In the genomic region with DNA sequence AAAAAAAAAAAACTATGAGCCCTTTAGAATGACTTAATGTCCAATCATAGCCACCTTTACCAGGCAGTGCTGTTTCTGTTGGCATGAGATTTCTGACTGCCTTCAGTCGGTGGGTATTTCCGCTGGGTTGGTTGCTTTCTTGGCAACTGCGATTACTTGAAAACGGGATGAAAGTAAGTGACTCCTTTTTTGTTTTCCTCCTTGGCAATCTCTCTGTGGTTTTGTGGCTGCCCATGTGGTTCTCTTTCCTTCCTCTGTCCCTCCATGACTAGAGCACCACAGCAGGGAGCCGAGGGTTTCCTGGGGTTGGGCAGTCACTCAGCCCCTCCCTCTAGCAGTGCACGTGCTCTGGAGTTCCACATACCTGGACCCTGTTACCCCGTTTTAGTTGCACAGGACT, we compare ENCODE assay signal across 8 cellular contexts.
DNase-seq lines count a peak whose midpoint lies in the region; ATAC-seq, FAIRE-seq and TF ChIP-seq lines count a peak whose summit lies in the region.

No MANE protein-coding gene starts in this region.

- H3K4me3 ChIP-seq in skeletal muscle satellite cell (ENCODE audit: low read length): no peak overlapping the region
- H3K4me3 ChIP-seq in suprapubic skin: no peak overlapping the region

- peak overlapping the region in 4 of 5 experiments; percentile 10 to 71 (median 25) for H3K27ac Mint-ChIP-seq in brain

- H3K9me3 ChIP-seq in skeletal muscle satellite cell (replicated peaks; ENCODE audit: low read length) (no peaks in the 10 kb centered on the region), suprapubic skin (no peaks in the 10 kb centered on the region)

- no peak for TF ChIP-seq EP300 in suprapubic skin (IDR thresholded peaks at IDR 0.05)

- DNase-seq in H54 (ENCODE audit: insufficient read length, low spot score) (peak; percentile 84), RPMI7951 (ENCODE audit: low read depth) (peak; percentile 88), suprapubic skin (ENCODE audit: low spot score in 2 of 2) (no peak), amygdala (lab: John Stamatoyannopoulos, UW) (no peak), nucleus accumbens (lab: John Stamatoyannopoulos, UW) (no peak)

- no peak for TF ChIP-seq POLR2A in H54 (IDR thresholded peaks at IDR 0.05; ENCODE audit: low read depth, low read length)
- no peak for TF ChIP-seq POLR2A in suprapubic skin (IDR thresholded peaks at IDR 0.05)

- peaks cover 86% of the 10 kb centered on the region for H3K4me1 Mint-ChIP-seq in brain

- peak overlapping the region in 1 of 5 experiments; percentile 9 for H3K4me3 Mint-ChIP-seq in brain

- no peaks in the 10 kb centered on the region for H3K9me3 Mint-ChIP-seq in brain

- H3K9ac ChIP-seq in skeletal muscle satellite cell (ENCODE audit: low read depth, low read length): no peak overlapping the region

- ATAC-seq in HG03457 (IDR thresholded peaks at IDR 0.05; ENCODE audit: unreplicated experiment): no peak

- 30% methylated on average over 7 of the region's 7 CpGs for WGBS in suprapubic skin

- H3K27me3 Mint-ChIP-seq in brain: peaks cover 6% of the 10 kb centered on the region

- no peaks in the 10 kb centered on the region for H3K36me3 Mint-ChIP-seq in brain

- H3K27me3 ChIP-seq in skeletal muscle satellite cell (ENCODE audit: control insufficient read depth, insufficient read depth, low read length) (no peaks in the 10 kb centered on the region), suprapubic skin (no peaks in the 10 kb centered on the region)

- H3K4me1 ChIP-seq in skeletal muscle satellite cell (ENCODE audit: control insufficient read depth, insufficient read depth, low read length): peaks cover 43% of the 10 kb centered on the region
- peaks cover 67% of the 10 kb centered on the region for H3K4me1 ChIP-seq in suprapubic skin

- FAIRE-seq in H54 (lab: Jason Lieb, UNC): peak; percentile 96

- no peak for TF ChIP-seq CTCF in brain (conservative IDR thresholded peaks at IDR 0.05)
- no peak for TF ChIP-seq CTCF in suprapubic skin (IDR thresholded peaks at IDR 0.05)

- H3K4me2 ChIP-seq in skeletal muscle satellite cell (ENCODE audit: low read length): peak overlapping the region; percentile 11

- no peak overlapping the region for H3K27ac ChIP-seq in suprapubic skin

- no peaks in the 10 kb centered on the region for H3K36me3 ChIP-seq in skeletal muscle satellite cell (ENCODE audit: insufficient read depth, low read length)
- H3K36me3 ChIP-seq in suprapubic skin: no peaks in the 10 kb centered on the region

Comparison
In these comparisons a context has a peak if more than half of its experiments do, and no peak if none do; other contexts are left out.
1. DNase-seq: peak in H54 (single experiment) and RPMI7951 (single experiment); none in suprapubic skin (0 of 2), amygdala (0 of 56) and nucleus accumbens (0 of 56).